9 cellular contexts compared by ENCODE assay signal in genomic region chr3:149579838-149580542, GRCh38.
DNase-seq lines count a peak whose midpoint lies in the region; ATAC-seq, FAIRE-seq and TF ChIP-seq lines count a peak whose summit lies in the region.
"Had no signal": no experiment of that assay in that cellular context is flagged by ENCODE, and none has a peak within 500 bp of the region (broad histone marks: within the 10 kb centered on the region; RNA-seq: fewer than 3 reads in every experiment).

No MANE protein-coding gene starts in this region.

- FAIRE-seq in GM18507 (lab: Jason Lieb, UNC) = peak; percentile 35

- H3K27ac ChIP-seq in ascending aorta (peak overlapping the region; percentile 93 to 94), psoas muscle (peak overlapping the region; percentile 88)

- 36 to 47% (median 37%) methylated on average over 4 of the region's 4 CpGs for WGBS in psoas muscle, 3 donors

- H3K4me3 ChIP-seq in ascending aorta (no peak overlapping the region), psoas muscle (no peak overlapping the region)

- intact Hi-C loops in ascending aorta (cut with DNase I) = loop anchor here (5.0 kb wide), 2 partner anchors 48 to 568 kb away; no protein-coding TSS in a partner anchor
- intact Hi-C loops in psoas muscle (cut with DNase I) = loop anchor here in 1 of 2 donors (5.0 kb wide), 1 partner anchor 77 kb away; the partner anchor contains the start of gene WWTR1

- H3K36me3 ChIP-seq in ascending aorta (no peaks in the 10 kb centered on the region), psoas muscle (ENCODE audit: insufficient read depth in 1 of 2, low read depth in 1 of 2) (no peaks in the 10 kb centered on the region)

- no peaks in the 10 kb centered on the region for H3K9me3 ChIP-seq in ascending aorta
- no peaks in the 10 kb centered on the region for H3K9me3 ChIP-seq in psoas muscle

- TF ChIP-seq CTCF in ascending aorta (IDR thresholded peaks at IDR 0.05) (no peak), psoas muscle (IDR thresholded peaks at IDR 0.05) (peak; percentile 12)

- H3K4me1 ChIP-seq in ascending aorta (peaks cover 12 to 70% of the 10 kb centered on the region in 2 donors), psoas muscle (peaks cover 85% of the 10 kb centered on the region)

- H3K27me3 ChIP-seq in ascending aorta = no peaks in the 10 kb centered on the region
- H3K27me3 ChIP-seq in psoas muscle (ENCODE audit: insufficient read depth in 3 of 3, low read length in 2 of 3) = no peaks in the 10 kb centered on the region

- ATAC-seq in HG03060 (IDR thresholded peaks at IDR 0.05; ENCODE audit: low read depth, unreplicated experiment) = peak; percentile 34
- peak in 2 of 4 donors; percentile 28 to 41 for ATAC-seq in psoas muscle
- ATAC-seq in HG02840 (IDR thresholded peaks at IDR 0.05; ENCODE audit: low FRiP score, unreplicated experiment) = no peak

- no peak for DNase-seq in GM18507 (ENCODE audit: extremely low spot score, insufficient read length, low read depth)
- DNase-seq in ascending aorta (ENCODE audit: low spot score in 2 of 2) = no peak
- no peak for DNase-seq in psoas muscle
- DNase-seq in SIG-M5 (lab: John Stamatoyannopoulos, UW) = no peak
- no peak for DNase-seq in NCI-H146 treated with DMSO at 0.1 percent for 48 hours (lab: John Stamatoyannopoulos, UW; ENCODE audit: unreplicated experiment)
- DNase-seq in 8988T = no peak
- DNase-seq: NCI-H774 had no signal
